In genomic region chr17:16467886-16468285, GRCh38 we compare ENCODE assay signal across 18 cellular contexts. TPM values are rescaled to one million over a fixed set of nuclear protein-coding genes. Genes with fewer than 3 reads are reported as not detected.
DNase-seq lines count a peak whose midpoint lies in the region; TF ChIP-seq lines count a peak whose summit lies in the region.
"Had no signal": no experiment of that assay in that cellular context is flagged by ENCODE, and none has a peak within 500 bp of the region (broad histone marks: within the 10 kb centered on the region; RNA-seq: fewer than 3 reads in every experiment).

No MANE protein-coding gene starts in this region.

- H3K36me3 ChIP-seq in mucosa of rectum (ENCODE audit: control insufficient read depth in 2 of 2, insufficient read depth in 2 of 2, low read length in 2 of 2) (peaks cover 0 to 3% of the 10 kb centered on the region in 2 donors), brain microvascular endothelial cell (replicated peaks) (no peaks in the 10 kb centered on the region), H7 (replicated peaks; ENCODE audit: control insufficient read depth, insufficient read depth, low read length) (peaks cover 2% of the 10 kb centered on the region)
- H3K36me3 ChIP-seq: BE2C had no signal

- H3K4me1 Mint-ChIP-seq in mesothelial cell of epicardium, result peaks cover 19% of the 10 kb centered on the region

- no peak for TF ChIP-seq CTCF in C4-2B (conservative IDR thresholded peaks at IDR 0.05)
- TF ChIP-seq CTCF in VCaP (conservative IDR thresholded peaks at IDR 0.05), result no peak
- TF ChIP-seq CTCF in mesothelial cell of epicardium (IDR thresholded peaks at IDR 0.05; ENCODE audit: unreplicated experiment), result no peak
- TF ChIP-seq CTCF in brain microvascular endothelial cell (IDR thresholded peaks at IDR 0.05; ENCODE audit: low read depth, low read length, missing control alignments), result no peak

- in situ Hi-C loops in brain microvascular endothelial cell (cut with HindIII; ENCODE audit: low pct_ligation_motif_present, low sequenced_read_pairs), result no loop called here

- H3K27ac ChIP-seq in C4-2B (peak overlapping the region; percentile 28; the same call in 1 of the 2 replicates), VCaP (peak overlapping the region; percentile 41), mucosa of rectum (ENCODE audit: low read depth in 2 of 2, low read length in 2 of 2) (peak overlapping the region; percentile 86 to 99), brain microvascular endothelial cell (no peak overlapping the region)

- H3K27me3 ChIP-seq in mucosa of rectum (ENCODE audit: control insufficient read depth in 2 of 2, insufficient read depth in 2 of 2, low read length in 2 of 2), result no peaks in the 10 kb centered on the region
- no peaks in the 10 kb centered on the region for H3K27me3 ChIP-seq in brain microvascular endothelial cell (replicated peaks)
- H3K27me3 ChIP-seq in H7 (ENCODE audit: control insufficient read depth, insufficient read depth, low read length), result no peaks in the 10 kb centered on the region
- H3K27me3 ChIP-seq: BE2C had no signal

- peaks cover 2% of the 10 kb centered on the region for H3K36me3 Mint-ChIP-seq in mesothelial cell of epicardium

- no peak overlapping the region for H3K4me3 Mint-ChIP-seq in mesothelial cell of epicardium
- H3K4me3 Mint-ChIP-seq: CD4-positive, CD25-positive, alpha-beta regulatory T cell had no signal

- no peak overlapping the region for H3K9ac ChIP-seq in mucosa of rectum (ENCODE audit: low read depth in 1 of 2, low read length in 2 of 2)
- H3K9ac ChIP-seq: SK-N-SH had no signal

- no peaks in the 10 kb centered on the region for H3K9me3 ChIP-seq in mucosa of rectum (ENCODE audit: control insufficient read depth in 2 of 2, low read length in 2 of 2)
- H3K9me3 ChIP-seq: BE2C, HAP-1, SK-N-SH had no signal

- H3K27me3 Mint-ChIP-seq in mesothelial cell of epicardium (ENCODE audit: low read depth), result no peaks in the 10 kb centered on the region
- H3K27me3 Mint-ChIP-seq: CD4-positive, CD25-positive, alpha-beta regulatory T cell had no signal

- DNase-seq in mesothelial cell of epicardium (ENCODE audit: low spot score in 2 of 2, unreplicated experiment in 2 of 2), result no peak
- DNase-seq in NCI-H345 (lab: John Stamatoyannopoulos, UW), result no peak
- DNase-seq in brain microvascular endothelial cell, result no peak
- DNase-seq in H7, result no peak
- DNase-seq: BE2C; CD4-positive, CD25-positive, alpha-beta regulatory T cell; Kasumi-1; NCI-H1694; NCI-H2081 treated with DMSO at 0.1 percent for 48 hours; NCI-H446 treated with DMSO at 0.1 percent for 48 hours; NCI-H526 treated with DMSO at 0.1 percent for 48 hours; SIG-M5; SK-N-SH had no signal

- H3K4me3 ChIP-seq in mucosa of rectum (ENCODE audit: low read length in 2 of 2), result no peak overlapping the region
- H3K4me3 ChIP-seq in brain microvascular endothelial cell (ENCODE audit: low read depth, low read length), result no peak overlapping the region
- no peak overlapping the region for H3K4me3 ChIP-seq in H7 (ENCODE audit: insufficient read depth, low read depth, low read length)
- H3K4me3 ChIP-seq: HAP-1 had no signal

- H3K9me3 Mint-ChIP-seq in mesothelial cell of epicardium, result no peaks in the 10 kb centered on the region
- H3K9me3 Mint-ChIP-seq: CD4-positive, CD25-positive, alpha-beta regulatory T cell had no signal

- H3K27ac Mint-ChIP-seq in mesothelial cell of epicardium, result no peak overlapping the region
- H3K27ac Mint-ChIP-seq: CD4-positive, CD25-positive, alpha-beta regulatory T cell had no signal

- peaks cover 43 to 64% of the 10 kb centered on the region in 2 donors for H3K4me1 ChIP-seq in mucosa of rectum (ENCODE audit: control insufficient read depth in 2 of 2, insufficient read depth in 2 of 2, low read length in 2 of 2)
- H3K4me1 ChIP-seq: HAP-1 had no signal

RNA-seq across cellular contexts. Expression of gene LRRC75A, which starts 24.1 kb away (rescaled TPM):
- total RNA-seq in mesothelial cell of epicardium, result 4.0 to 4.5 TPM (median 4.3 TPM) in 3 replicates
- total RNA-seq in H7 (2014; rRNA removed; shearing (Covaris generic)), result 3.3 and 5.9 TPM in 2 replicates

RNA-seq across cellular contexts. Expression of gene TRPV2, which starts 52.5 kb away (rescaled TPM):
- 1.9 to 4.5 TPM (median 2.1 TPM) in 3 replicates for total RNA-seq in mesothelial cell of epicardium
- 1.8 and 5.5 TPM in 2 replicates for total RNA-seq in H7 (2014; rRNA removed; shearing (Covaris generic))
- total RNA-seq: MCF 10A had no signal
